ENCODE assay signal across 17 cellular contexts in genomic region chr15:87877114-87877810, GRCh38.
DNase-seq lines count a peak whose midpoint lies in the region; TF ChIP-seq lines count a peak whose summit lies in the region.
"Had no signal": no experiment of that assay in that cellular context is flagged by ENCODE, and none has a peak within 500 bp of the region (broad histone marks: within the 10 kb centered on the region; RNA-seq: fewer than 3 reads in every experiment).

No MANE protein-coding gene starts in this region.

- H4K8ac ChIP-seq in mesenchymal stem cell (ENCODE audit: low read length) = no peak overlapping the region

- no peaks in the 10 kb centered on the region for H3K4me1 ChIP-seq in mesenchymal stem cell (ENCODE audit: control insufficient read depth, insufficient read depth, low read depth, low read length)

- no peaks in the 10 kb centered on the region for H3K27me3 Mint-ChIP-seq in activated naive CD4-positive, alpha-beta T cell treated with anti-CD3 and anti-CD28 coated beads for 36 hours (ENCODE audit: low read depth)
- H3K27me3 Mint-ChIP-seq: CD4-positive, CD25-positive, alpha-beta regulatory T cell; progenitor cell of endocrine pancreas had no signal

- H3K4ac ChIP-seq in mesenchymal stem cell (ENCODE audit: low read depth in 1 of 2, low read length in 2 of 2) = peak overlapping the region; percentile 53

- no peak overlapping the region for H3K4me3 Mint-ChIP-seq in activated naive CD4-positive, alpha-beta T cell treated with anti-CD3 and anti-CD28 coated beads for 36 hours
- H3K4me3 Mint-ChIP-seq: IgD-negative memory B cell; stimulated activated naive CD8-positive, alpha-beta T cell treated with anti-CD3 and anti-CD28 coated beads, Interleukin-15, Interleukin-2, amounts not matched to agents 100 ng/mL and 50 ng/mL, for 24 hours had no signal

- CTCF ChIA-PET in activated naive CD4-positive, alpha-beta T cell treated with anti-CD3 and anti-CD28 coated beads for 36 hours (lab: Charles Lee) = no interaction called here

- no peak for TF ChIP-seq CTCF in brain microvascular endothelial cell (IDR thresholded peaks at IDR 0.05; ENCODE audit: low read depth, low read length, missing control alignments)

- no peak overlapping the region for H3K23ac ChIP-seq in mesenchymal stem cell (ENCODE audit: low read length in 2 of 2)

- no peak overlapping the region for H2AK5ac ChIP-seq in mesenchymal stem cell (ENCODE audit: low read length, severe bottlenecking)

- H4K91ac ChIP-seq in mesenchymal stem cell (ENCODE audit: low read length) = no peak overlapping the region

- no peaks in the 10 kb centered on the region for H3K9me3 Mint-ChIP-seq in activated naive CD4-positive, alpha-beta T cell treated with anti-CD3 and anti-CD28 coated beads for 36 hours
- H3K9me3 Mint-ChIP-seq: stimulated activated naive CD8-positive, alpha-beta T cell treated with anti-CD3 and anti-CD28 coated beads, Interleukin-15, Interleukin-2, amounts not matched to agents 100 ng/mL and 50 ng/mL, for 24 hours had no signal

- H2BK12ac ChIP-seq in mesenchymal stem cell (ENCODE audit: low read length in 2 of 2) = peak overlapping the region in 1 of 2 experiments; percentile 21

- in situ Hi-C loops in brain microvascular endothelial cell (cut with HindIII; ENCODE audit: low pct_ligation_motif_present, low sequenced_read_pairs) = no loop called here

- intact Hi-C loops in activated naive CD4-positive, alpha-beta T cell treated with anti-CD3 and anti-CD28 coated beads for 36 hours (cut with micrococcal nuclease) = no loop called here

- no peak overlapping the region for H3K9ac ChIP-seq in mesenchymal stem cell (ENCODE audit: low read length)

- no peak overlapping the region for H2BK15ac ChIP-seq in mesenchymal stem cell (ENCODE audit: low read depth, poor library complexity, severe bottlenecking)

- H3K36me3 ChIP-seq in brain microvascular endothelial cell (replicated peaks) = no peaks in the 10 kb centered on the region
- H3K36me3 ChIP-seq in mesenchymal stem cell (ENCODE audit: control insufficient read depth in 1 of 2, insufficient read depth in 2 of 2, low read depth in 1 of 2, low read length in 2 of 2) = no peaks in the 10 kb centered on the region

- H3K4me2 ChIP-seq in mesenchymal stem cell (ENCODE audit: low read length, poor library complexity, severe bottlenecking) = no peak overlapping the region

- 59% methylated on average over 4 of the region's 4 CpGs for WGBS in mesenchymal stem cell

- H3K27ac Mint-ChIP-seq in activated naive CD4-positive, alpha-beta T cell treated with anti-CD3 and anti-CD28 coated beads for 36 hours = no peak overlapping the region
- H3K27ac Mint-ChIP-seq: CD4-positive, CD25-positive, alpha-beta regulatory T cell; progenitor cell of endocrine pancreas; stimulated activated naive CD8-positive, alpha-beta T cell treated with anti-CD3 and anti-CD28 coated beads, Interleukin-15, Interleukin-2, amounts not matched to agents 100 ng/mL and 50 ng/mL, for 24 hours had no signal

- no peak overlapping the region for H3K14ac ChIP-seq in mesenchymal stem cell (ENCODE audit: low read length in 2 of 2)

- H3K4me3 ChIP-seq in brain microvascular endothelial cell (ENCODE audit: low read depth, low read length) = no peak overlapping the region
- H3K4me3 ChIP-seq in mesenchymal stem cell (ENCODE audit: insufficient read depth in 1 of 2, low read depth in 1 of 2, low read length in 2 of 2) = no peak overlapping the region

- H3K27me3 ChIP-seq in brain microvascular endothelial cell (replicated peaks) (no peaks in the 10 kb centered on the region), mesenchymal stem cell (ENCODE audit: control insufficient read depth in 1 of 2, insufficient read depth in 1 of 2, low read length in 2 of 2) (peaks cover 0 to 7% of the 10 kb centered on the region in 2 experiments)

- H2BK120ac ChIP-seq in mesenchymal stem cell (ENCODE audit: low read depth, low read length) = no peak overlapping the region

- peak; percentile 68 for DNase-seq in Daoy (ENCODE audit: low read depth)
- DNase-seq in NOMO-1 treated with DMSO at 0.1 percent for 48 hours (lab: John Stamatoyannopoulos, UW; ENCODE audit: unreplicated experiment) = peak; percentile 12
- DNase-seq in brain microvascular endothelial cell = peak; percentile 86
- DNase-seq in mesenchymal stem cell = peak; percentile 71
- no peak for DNase-seq in dermis blood vessel endothelial cell
- DNase-seq in activated naive CD4-positive, alpha-beta T cell treated with anti-CD3 and anti-CD28 coated beads for 36 hours = no peak
- DNase-seq in SW480 (ENCODE audit: low spot score) = no peak
- no peak for DNase-seq in stimulated activated CD4-positive, alpha-beta T cell treated with anti-CD3 and anti-CD28 coated beads, Interleukin-4, amount 100 ng/mL, for 1 hour
- DNase-seq: activated CD4-positive, alpha-beta T cell treated with anti-CD3 and anti-CD28 coated beads, Interleukin-2, amount 50 U/mL, for 4 hours; activated effector memory CD4-positive, alpha-beta T cell treated with anti-CD3 and anti-CD28 coated beads, Interleukin-2, amount 50 U/mL, for 16 hours; CD4-positive, CD25-positive, alpha-beta regulatory T cell; NCI-H146; NCI-H774; stimulated activated CD4-positive, alpha-beta T cell treated with anti-CD3 and anti-CD28 coated beads, Interleukin-2, amount 100 ng/mL, for 48 hours had no signal

- H3K27ac ChIP-seq in brain microvascular endothelial cell = no peak overlapping the region
- no peak overlapping the region for H3K27ac ChIP-seq in mesenchymal stem cell (ENCODE audit: low read length, poor library complexity, severe bottlenecking)

- H3K4me1 Mint-ChIP-seq in activated naive CD4-positive, alpha-beta T cell treated with anti-CD3 and anti-CD28 coated beads for 36 hours (ENCODE audit: low read depth) = no peaks in the 10 kb centered on the region
- H3K4me1 Mint-ChIP-seq: CD4-positive, CD25-positive, alpha-beta regulatory T cell; IgD-negative memory B cell had no signal

- H3K9me3 ChIP-seq in mesenchymal stem cell (ENCODE audit: control insufficient read depth, low read length) = no peaks in the 10 kb centered on the region

- no peaks in the 10 kb centered on the region for H3K36me3 Mint-ChIP-seq in activated naive CD4-positive, alpha-beta T cell treated with anti-CD3 and anti-CD28 coated beads for 36 hours (ENCODE audit: low read depth)
- H3K36me3 Mint-ChIP-seq: CD4-positive, CD25-positive, alpha-beta regulatory T cell; IgD-negative memory B cell had no signal

- H3K18ac ChIP-seq in mesenchymal stem cell (ENCODE audit: low read depth in 1 of 2, low read length in 2 of 2) = peak overlapping the region; percentile 19 to 47

- no peak overlapping the region for H2AFZ ChIP-seq in mesenchymal stem cell (ENCODE audit: low read depth, low read length)

- H3K79me1 ChIP-seq in mesenchymal stem cell (replicated peaks; ENCODE audit: low read length, poor library complexity, severe bottlenecking) = no peaks in the 10 kb centered on the region

- no peak overlapping the region for H2BK5ac ChIP-seq in mesenchymal stem cell (ENCODE audit: low read depth, low read length, poor library complexity, severe bottlenecking)

Comparison
In these comparisons a context has a peak if more than half of its experiments do, and no peak if none do; other contexts are left out.
1. DNase-seq: peak in Daoy (single experiment), NOMO-1 treated with DMSO at 0.1 percent for 48 hours (single experiment), brain microvascular endothelial cell (single experiment) and mesenchymal stem cell (single experiment); none in dermis blood vessel endothelial cell (single experiment), activated naive CD4-positive, alpha-beta T cell treated with anti-CD3 and anti-CD28 coated beads for 36 hours (single experiment), SW480 (single experiment) and stimulated activated CD4-positive, alpha-beta T cell treated with anti-CD3 and anti-CD28 coated beads, Interleukin-4, amount 100 ng/mL, for 1 hour (single experiment).